Comparison of ENCODE assay signal across 20 cellular contexts in genomic region chr17:20114466-20114865, GRCh38.
DNase-seq lines count a peak whose midpoint lies in the region; ATAC-seq and TF ChIP-seq lines count a peak whose summit lies in the region.
"Had no signal": no experiment of that assay in that cellular context is flagged by ENCODE, and none has a peak within 500 bp of the region (broad histone marks: within the 10 kb centered on the region; RNA-seq: fewer than 3 reads in every experiment).

No MANE protein-coding gene starts in this region.

- intact Hi-C loops in A673 (cut with micrococcal nuclease; ENCODE audit: unreplicated experiment) = no loop called here
- intact Hi-C loops in left colon (cut with DNase I, micrococcal nuclease) = loop anchor here in 1 of 2 donors (10.0 kb wide), 1 partner anchor 120 kb away; no protein-coding TSS in a partner anchor

- H3K27me3 ChIP-seq in A673 (replicated peaks; ENCODE audit: insufficient read depth, low read depth, low read length, poor library complexity) (no peaks in the 10 kb centered on the region), mesenchymal stem cell (ENCODE audit: control insufficient read depth in 1 of 2, insufficient read depth in 1 of 2, low read length in 2 of 2) (peaks cover 0 to 28% of the 10 kb centered on the region in 2 experiments)
- H3K27me3 ChIP-seq: BLaER1 treated with 17β-estradiol and CSF1 and Interleukin-3, amounts not matched to agents 10 nM and 100 nM had no signal

- H3K4me1 ChIP-seq in A673 (ENCODE audit: insufficient read depth, low read length, poor library complexity, severe bottlenecking) (no peaks in the 10 kb centered on the region), mesenchymal stem cell (ENCODE audit: control insufficient read depth, insufficient read depth, low read depth, low read length) (no peaks in the 10 kb centered on the region)

- POLR2A ChIA-PET in A673 (lab: Charles Lee; ENCODE audit: low non-redundant PET) = no interaction called here

- no peaks in the 10 kb centered on the region for H3K9me3 ChIP-seq in A673 (ENCODE audit: low read depth, low read length, poor library complexity, severe bottlenecking)
- no peaks in the 10 kb centered on the region for H3K9me3 ChIP-seq in mesenchymal stem cell (ENCODE audit: control insufficient read depth, low read length)

- H3K4ac ChIP-seq in mesenchymal stem cell (ENCODE audit: low read depth in 1 of 2, low read length in 2 of 2) = no peak overlapping the region

- no peak overlapping the region for H3K4me3 ChIP-seq in A673 (ENCODE audit: low read depth, low read length, poor library complexity, severe bottlenecking)
- no peak overlapping the region for H3K4me3 ChIP-seq in mesenchymal stem cell (ENCODE audit: insufficient read depth in 1 of 2, low read depth in 1 of 2, low read length in 2 of 2)
- H3K4me3 ChIP-seq: BLaER1 treated with 17β-estradiol and CSF1 and Interleukin-3, amounts not matched to agents 10 nM and 100 nM; PC-9 had no signal

- H2BK120ac ChIP-seq in mesenchymal stem cell (ENCODE audit: low read depth, low read length) = no peak overlapping the region

- H3K18ac ChIP-seq in mesenchymal stem cell (ENCODE audit: low read depth in 1 of 2, low read length in 2 of 2) = no peak overlapping the region

- H3K14ac ChIP-seq in mesenchymal stem cell (ENCODE audit: low read length in 2 of 2) = no peak overlapping the region

- no peak overlapping the region for H4K91ac ChIP-seq in mesenchymal stem cell (ENCODE audit: low read length)

- DNase-seq in A673 (ENCODE audit: low spot score) = peak; percentile 36
- DNase-seq in HT1080 (ENCODE audit: low read depth) = peak; percentile 54
- DNase-seq in brain pericyte (ENCODE audit: low read depth, low spot score) = peak; percentile 60
- DNase-seq in mesenchymal stem cell = peak; percentile 11
- DNase-seq in mesothelial cell of epicardium (ENCODE audit: low spot score in 2 of 2, unreplicated experiment in 2 of 2) = no peak
- no peak for DNase-seq in left colon
- no peak for DNase-seq in NCI-H1417 (lab: John Stamatoyannopoulos, UW)
- no peak for DNase-seq in NCI-H187 treated with DMSO at 0.1 percent for 48 hours (lab: John Stamatoyannopoulos, UW)
- DNase-seq: CD8-positive, alpha-beta memory T cell; DMS79 treated with DMSO at 0.1 percent for 48 hours; H7; Kasumi-1; NCI-H1105 treated with DMSO at 0.1 percent for 48 hours; NCI-H187; NCI-H345; NCI-H524 treated with DMSO at 0.1 percent for 48 hours; PC-9; SIG-M5 had no signal

- H3K4me2 ChIP-seq in mesenchymal stem cell (ENCODE audit: low read length, poor library complexity, severe bottlenecking) = no peak overlapping the region
- H3K4me2 ChIP-seq: BLaER1 treated with 17β-estradiol and CSF1 and Interleukin-3, amounts not matched to agents 10 nM and 100 nM; PC-9 had no signal

- no peak overlapping the region for H3K9ac ChIP-seq in mesenchymal stem cell (ENCODE audit: low read length)
- H3K9ac ChIP-seq: BLaER1 treated with 17β-estradiol and CSF1 and Interleukin-3, amounts not matched to agents 10 nM and 100 nM had no signal

- H2BK12ac ChIP-seq in mesenchymal stem cell (ENCODE audit: low read length in 2 of 2) = no peak overlapping the region

- H2BK15ac ChIP-seq in mesenchymal stem cell (ENCODE audit: low read depth, poor library complexity, severe bottlenecking) = no peak overlapping the region

- no peaks in the 10 kb centered on the region for H3K36me3 Mint-ChIP-seq in mesothelial cell of epicardium

- BruUV-seq in A673 (replicated peaks; lab: Mats Ljungman, UMichigan) = no TSS peak

- no peak overlapping the region for H2BK5ac ChIP-seq in mesenchymal stem cell (ENCODE audit: low read depth, low read length, poor library complexity, severe bottlenecking)

- H3K4me3 Mint-ChIP-seq in mesothelial cell of epicardium = no peak overlapping the region
- H3K4me3 Mint-ChIP-seq: CD8-positive, alpha-beta memory T cell had no signal

- no peaks in the 10 kb centered on the region for H3K9me3 Mint-ChIP-seq in mesothelial cell of epicardium
- H3K9me3 Mint-ChIP-seq: CD8-positive, alpha-beta memory T cell had no signal

- TF ChIP-seq CTCF in A673 (conservative IDR thresholded peaks at IDR 0.05; ENCODE audit: low read depth, low read length) (no peak), mesothelial cell of epicardium (IDR thresholded peaks at IDR 0.05; ENCODE audit: unreplicated experiment) (no peak)

- H3K79me1 ChIP-seq in mesenchymal stem cell (replicated peaks; ENCODE audit: low read length, poor library complexity, severe bottlenecking) = no peaks in the 10 kb centered on the region

- H3K27ac ChIP-seq in A673 (ENCODE audit: low read depth, low read length, poor library complexity, severe bottlenecking) (no peak overlapping the region), mesenchymal stem cell (ENCODE audit: low read length, poor library complexity, severe bottlenecking) (no peak overlapping the region)
- H3K27ac ChIP-seq: BLaER1 treated with 17β-estradiol and CSF1 and Interleukin-3, amounts not matched to agents 10 nM and 100 nM; PC-9; RWPE1 had no signal

- peaks cover 18% of the 10 kb centered on the region for H3K27me3 Mint-ChIP-seq in mesothelial cell of epicardium (ENCODE audit: low read depth)
- H3K27me3 Mint-ChIP-seq: CD8-positive, alpha-beta memory T cell had no signal

- no peak overlapping the region for H2AFZ ChIP-seq in mesenchymal stem cell (ENCODE audit: low read depth, low read length)
- H2AFZ ChIP-seq: PC-9 had no signal

- H3K27ac Mint-ChIP-seq in mesothelial cell of epicardium = no peak overlapping the region
- H3K27ac Mint-ChIP-seq: CD8-positive, alpha-beta memory T cell had no signal

- no peak for ATAC-seq in left colon

- no peak overlapping the region for H4K8ac ChIP-seq in mesenchymal stem cell (ENCODE audit: low read length)

- H2AK5ac ChIP-seq in mesenchymal stem cell (ENCODE audit: low read length, severe bottlenecking) = no peak overlapping the region

- no peaks in the 10 kb centered on the region for H3K4me1 Mint-ChIP-seq in mesothelial cell of epicardium

- CTCF ChIA-PET in A673 (lab: Charles Lee) = interaction anchor here (0.7 to 2.2 kb wide), 2 partner anchors 121 to 878 kb away, joined by 7 to 10 read pairs; no protein-coding TSS in a partner anchor

- H3K36me3 ChIP-seq in A673 (ENCODE audit: insufficient read depth, low read length, poor library complexity, severe bottlenecking) (no peaks in the 10 kb centered on the region), mesenchymal stem cell (ENCODE audit: control insufficient read depth in 1 of 2, insufficient read depth in 2 of 2, low read depth in 1 of 2, low read length in 2 of 2) (no peaks in the 10 kb centered on the region)

- WGBS in mesenchymal stem cell = 92% methylated on average over 2 of the region's 2 CpGs

- no peak overlapping the region for H3K23ac ChIP-seq in mesenchymal stem cell (ENCODE audit: low read length in 2 of 2)

Comparison
In these comparisons a context has a peak if more than half of its experiments do, and no peak if none do; other contexts are left out.
1. DNase-seq: peak in A673 (single experiment), HT1080 (single experiment), brain pericyte (single experiment) and mesenchymal stem cell (single experiment); none in mesothelial cell of epicardium (0 of 2), left colon (0 of 2), NCI-H1417 (0 of 3) and NCI-H187 treated with DMSO at 0.1 percent for 48 hours (single experiment).